Comparison of ENCODE assay signal across 3 cellular contexts in genomic region chr13:21691500-21691899, GRCh38.
"Had no signal": no experiment of that assay in that cellular context is flagged by ENCODE, and none has a peak within 500 bp of the region (broad histone marks: within the 10 kb centered on the region; RNA-seq: fewer than 3 reads in every experiment).

No MANE protein-coding gene starts in this region.

- DNase-seq: GDM1, GF-D8 had no signal

- ATAC-seq: GM12878 had no signal

- H3K4me3 ChIP-seq: GM12878 had no signal
